In the genomic region with DNA sequence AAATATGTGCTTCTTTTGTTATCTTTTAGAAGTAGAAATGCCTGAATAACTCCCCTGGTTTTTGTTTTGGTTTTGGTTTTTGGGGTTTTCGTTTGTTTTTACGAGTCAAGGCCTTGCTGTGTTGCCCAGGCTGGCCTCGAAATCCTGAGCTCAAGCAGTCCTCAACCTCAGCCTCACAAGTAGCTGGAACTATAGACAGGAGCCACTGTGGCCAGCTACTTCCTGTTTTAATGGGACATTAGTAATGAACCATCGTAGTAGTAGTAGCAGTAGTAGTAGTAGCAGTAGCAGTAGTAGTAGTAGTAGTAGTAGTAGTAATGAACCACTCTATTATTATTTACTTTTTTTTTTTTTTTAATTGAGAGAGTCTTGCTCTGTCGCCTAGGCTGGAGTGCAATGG, we compare ENCODE assay signal across 18 cellular contexts.
DNase-seq lines count a peak whose midpoint lies in the region; ATAC-seq and TF ChIP-seq lines count a peak whose summit lies in the region.
"Had no signal": no experiment of that assay in that cellular context is flagged by ENCODE, and none has a peak within 500 bp of the region (broad histone marks: within the 10 kb centered on the region; RNA-seq: fewer than 3 reads in every experiment).

No MANE protein-coding gene starts in this region.

- POLR2A ChIA-PET in activated CD4-positive, alpha-beta memory T cell treated with anti-CD3 and anti-CD28 coated beads, Interleukin-2, amount 10 ng/mL, durations not matched to agents 7 days and 5 days (lab: Charles Lee): interaction anchor here (0.7 to 1.9 kb wide), 2 partner anchors 10 to 66 kb away, joined by 4 to 5 read pairs; partner anchors contain the start of gene UBR2
- POLR2A ChIA-PET in naive thymus-derived CD8-positive, alpha-beta T cell (lab: Charles Lee): no interaction called here

- H3K4me1 Mint-ChIP-seq in activated CD4-positive, alpha-beta memory T cell treated with anti-CD3 and anti-CD28 coated beads, Interleukin-2, amount 10 ng/mL, durations not matched to agents 7 days and 5 days: peaks cover 7% of the 10 kb centered on the region
- peaks cover 2 to 16% (median 9%) of the 10 kb centered on the region in 4 donors for H3K4me1 Mint-ChIP-seq in naive thymus-derived CD8-positive, alpha-beta T cell

- no peak overlapping the region for H3K4me3 ChIP-seq in GM12865 (ENCODE audit: low read depth, low read length)
- H3K4me3 ChIP-seq: heart right ventricle, ovary, Peyer's patch, skin epidermis, stomach had no signal

- H3K9me3 Mint-ChIP-seq in activated CD4-positive, alpha-beta memory T cell treated with anti-CD3 and anti-CD28 coated beads, Interleukin-2, amount 10 ng/mL, durations not matched to agents 7 days and 5 days: no peaks in the 10 kb centered on the region
- no peaks in the 10 kb centered on the region for H3K9me3 Mint-ChIP-seq in naive thymus-derived CD8-positive, alpha-beta T cell

- no peak for ATAC-seq in naive thymus-derived CD8-positive, alpha-beta T cell
- ATAC-seq in GM18520 (IDR thresholded peaks at IDR 0.05; ENCODE audit: unreplicated experiment): no peak
- ATAC-seq: heart right ventricle had no signal

- no peak for TF ChIP-seq CTCF in GM12865 (IDR thresholded peaks at IDR 0.05; ENCODE audit: insufficient read depth, low read depth, low read length, missing control alignments)

- peak overlapping the region; percentile 66 for H3K27ac Mint-ChIP-seq in activated CD4-positive, alpha-beta memory T cell treated with anti-CD3 and anti-CD28 coated beads, Interleukin-2, amount 10 ng/mL, durations not matched to agents 7 days and 5 days
- H3K27ac Mint-ChIP-seq in naive thymus-derived CD8-positive, alpha-beta T cell: peak overlapping the region in 7 of 10 donors; percentile 7 to 73 (median 50)

- H3K27me3 Mint-ChIP-seq in activated CD4-positive, alpha-beta memory T cell treated with anti-CD3 and anti-CD28 coated beads, Interleukin-2, amount 10 ng/mL, durations not matched to agents 7 days and 5 days: no peaks in the 10 kb centered on the region
- H3K27me3 Mint-ChIP-seq in naive thymus-derived CD8-positive, alpha-beta T cell: no peaks in the 10 kb centered on the region

- no peak overlapping the region for H3K4me3 Mint-ChIP-seq in activated CD4-positive, alpha-beta memory T cell treated with anti-CD3 and anti-CD28 coated beads, Interleukin-2, amount 10 ng/mL, durations not matched to agents 7 days and 5 days
- H3K4me3 Mint-ChIP-seq in naive thymus-derived CD8-positive, alpha-beta T cell: no peak overlapping the region

- DNase-seq in GM12865 (ENCODE audit: low read depth): peak; percentile 68
- DNase-seq in M059J (ENCODE audit: low read depth): peak; percentile 19
- no peak for DNase-seq in activated CD4-positive, alpha-beta memory T cell treated with anti-CD3 and anti-CD28 coated beads, Interleukin-2, amount 10 ng/mL, durations not matched to agents 7 days and 5 days
- DNase-seq in naive thymus-derived CD8-positive, alpha-beta T cell: no peak
- DNase-seq in stimulated activated naive CD4-positive, alpha-beta T cell (lab: John Stamatoyannopoulos, UW): no peak
- DNase-seq in retina: no peak
- DNase-seq: activated effector memory CD4-positive, alpha-beta T cell treated with anti-CD3 and anti-CD28 coated beads, Interleukin-2, amount 50 U/mL, for 16 hours; brain microvascular endothelial cell; effector CD4-positive, alpha-beta T cell; heart right ventricle; Karpas-422; NCI-H187 treated with DMSO at 0.1 percent for 48 hours; NCI-H510A treated with DMSO at 0.1 percent for 48 hours; ovary; Peyer's patch; stomach had no signal

- H3K36me3 Mint-ChIP-seq in activated CD4-positive, alpha-beta memory T cell treated with anti-CD3 and anti-CD28 coated beads, Interleukin-2, amount 10 ng/mL, durations not matched to agents 7 days and 5 days (ENCODE audit: low read depth): peaks cover 41% of the 10 kb centered on the region
- peaks cover 0 to 76% (median 16%) of the 10 kb centered on the region in 3 donors for H3K36me3 Mint-ChIP-seq in naive thymus-derived CD8-positive, alpha-beta T cell

- CTCF ChIA-PET in activated CD4-positive, alpha-beta memory T cell treated with anti-CD3 and anti-CD28 coated beads, Interleukin-2, amount 10 ng/mL, durations not matched to agents 7 days and 5 days (lab: Charles Lee): interaction anchor here (0.7 kb wide), 1 partner anchor 394 kb away, joined by 3 read pairs; no protein-coding TSS in a partner anchor

Comparison
In these comparisons a context has a peak if more than half of its experiments do, and no peak if none do; other contexts are left out.
1. DNase-seq: peak in GM12865 (single experiment) and M059J (single experiment); none in activated CD4-positive, alpha-beta memory T cell treated with anti-CD3 and anti-CD28 coated beads, Interleukin-2, amount 10 ng/mL, durations not matched to agents 7 days and 5 days (single experiment), naive thymus-derived CD8-positive, alpha-beta T cell (0 of 10), stimulated activated naive CD4-positive, alpha-beta T cell (0 of 6) and retina (single experiment).